In genomic region chr22:26707581-26707980, GRCh38 we compare ENCODE assay signal across 29 cellular contexts. TPM values are rescaled to one million over a fixed set of nuclear protein-coding genes. Genes with fewer than 3 reads are reported as not detected.
DNase-seq lines count a peak whose midpoint lies in the region; ATAC-seq and TF ChIP-seq lines count a peak whose summit lies in the region.
"Had no signal": no experiment of that assay in that cellular context is flagged by ENCODE, and none has a peak within 500 bp of the region (broad histone marks: within the 10 kb centered on the region; RNA-seq: fewer than 3 reads in every experiment).

No MANE protein-coding gene starts in this region.

- H3K27ac ChIP-seq in A673 (ENCODE audit: low read depth, low read length, poor library complexity, severe bottlenecking) = no peak overlapping the region
- H3K27ac ChIP-seq: BLaER1, body of pancreas, esophagus muscularis mucosa, ovary, right lobe of liver, thoracic aorta had no signal

- H3K4me1 ChIP-seq in A673 (ENCODE audit: insufficient read depth, low read length, poor library complexity, severe bottlenecking) = no peaks in the 10 kb centered on the region
- H3K4me1 ChIP-seq: BLaER1, body of pancreas, Caco-2, esophagus muscularis mucosa, right lobe of liver had no signal

- H3K4me3 ChIP-seq in A673 (ENCODE audit: low read depth, low read length, poor library complexity, severe bottlenecking) = no peak overlapping the region
- H3K4me3 ChIP-seq: BLaER1, body of pancreas, esophagus muscularis mucosa, MG63, mucosa of descending colon, ovary, right lobe of liver, thoracic aorta had no signal

- H3K4me1 Mint-ChIP-seq in WTC11 = peaks cover 14% of the 10 kb centered on the region

- peaks cover 25% of the 10 kb centered on the region for H3K36me3 Mint-ChIP-seq in WTC11

- no TSS peak for BruUV-seq in A673 (replicated peaks; lab: Mats Ljungman, UMichigan)

- CTCF ChIA-PET in A673 (lab: Charles Lee) = no interaction called here
- CTCF ChIA-PET in WTC11 (lab: Charles Lee) = interaction anchor here (1.2 kb wide), 1 partner anchor 29 kb away, joined by 3 read pairs; no protein-coding TSS in a partner anchor

- peaks cover 11% of the 10 kb centered on the region for H3K9me3 ChIP-seq in A673 (ENCODE audit: low read depth, low read length, poor library complexity, severe bottlenecking)
- H3K9me3 ChIP-seq: body of pancreas, Caco-2, ovary, right lobe of liver, thoracic aorta had no signal

- H3K9me3 Mint-ChIP-seq in WTC11 = peaks cover 24% of the 10 kb centered on the region
- H3K9me3 Mint-ChIP-seq: activated naive CD8-positive, alpha-beta T cell treated with anti-CD3 and anti-CD28 coated beads, Interleukin-2, amount 50 U/mL, for 24 hours had no signal

- DNase-seq in A673 (ENCODE audit: low spot score) (peak; percentile 23), DMS79 treated with DMSO at 0.1 percent for 48 hours (lab: John Stamatoyannopoulos, UW) (peak; percentile 0), NCI-H345 (lab: John Stamatoyannopoulos, UW) (peak; percentile 29), WTC11 (ENCODE audit: low spot score) (no peak), DMS114 treated with DMSO at 0.1 percent for 48 hours (lab: John Stamatoyannopoulos, UW; ENCODE audit: unreplicated experiment) (no peak), AG08396 (ENCODE audit: low spot score) (no peak)
- DNase-seq: activated CD4-positive, alpha-beta T cell treated with anti-CD3 and anti-CD28 coated beads, Interleukin-2, amount 50 U/mL, for 48 hours; activated effector memory CD4-positive, alpha-beta T cell treated with anti-CD3 and anti-CD28 coated beads, Interleukin-2, amount 50 U/mL, for 16 hours; activated naive CD8-positive, alpha-beta T cell treated with anti-CD3 and anti-CD28 coated beads, Interleukin-2, amount 50 U/mL, for 24 hours; activated T-cell treated with anti-CD3 and anti-CD28 coated beads for 4 hours; body of pancreas; Caco-2; effector CD8-positive, alpha-beta T cell; MG63; mucosa of descending colon; NCI-H1417 treated with DMSO at 0.1 percent for 48 hours; NCI-H774; ovary; right lobe of liver; stimulated activated CD4-positive, alpha-beta T cell treated with anti-CD3 and anti-CD28 coated beads, Interleukin-4, amount 100 ng/mL, for 4 hours; stimulated activated naive CD4-positive, alpha-beta T cell treated with Interleukin-2 at 50 U/mL for 16 hours had no signal

- intact Hi-C loops in A673 (cut with micrococcal nuclease; ENCODE audit: unreplicated experiment) = no loop called here

- H3K36me3 ChIP-seq in A673 (ENCODE audit: insufficient read depth, low read length, poor library complexity, severe bottlenecking) = no peaks in the 10 kb centered on the region
- H3K36me3 ChIP-seq: ovary, right lobe of liver, thoracic aorta had no signal

- TF ChIP-seq CTCF in A673 (conservative IDR thresholded peaks at IDR 0.05; ENCODE audit: low read depth, low read length) (no peak), WTC11 (IDR thresholded peaks at IDR 0.05) (no peak)

- H3K27me3 Mint-ChIP-seq in WTC11 (ENCODE audit: low read depth) = peaks cover 5% of the 10 kb centered on the region; the same call in 1 of the 2 replicates
- H3K27me3 Mint-ChIP-seq: activated naive CD8-positive, alpha-beta T cell treated with anti-CD3 and anti-CD28 coated beads, Interleukin-2, amount 50 U/mL, for 24 hours had no signal

- no peak overlapping the region for H3K27ac Mint-ChIP-seq in WTC11
- H3K27ac Mint-ChIP-seq: nephron; T-helper 2 cell treated with Interferon-gamma antibody and Interleukin-4, amounts not matched to agents 5 μg/mL and 100 μg/mL, for 36 hours had no signal

- no peaks in the 10 kb centered on the region for H3K27me3 ChIP-seq in A673 (replicated peaks; ENCODE audit: insufficient read depth, low read depth, low read length, poor library complexity)
- H3K27me3 ChIP-seq: BLaER1, body of pancreas, esophagus muscularis mucosa, MG63, ovary, right lobe of liver had no signal

- ATAC-seq in esophagus mucosa (peak; percentile 63), WTC11 (no peak), HG02759 (IDR thresholded peaks at IDR 0.05; ENCODE audit: unreplicated experiment) (no peak)
- ATAC-seq: activated naive CD8-positive, alpha-beta T cell treated with anti-CD3 and anti-CD28 coated beads, Interleukin-2, amount 50 U/mL, for 24 hours; body of pancreas; mucosa of descending colon; right lobe of liver; Right ventricle myocardium inferior had no signal

- POLR2A ChIA-PET in A673 (lab: Charles Lee; ENCODE audit: low non-redundant PET) = no interaction called here
- POLR2A ChIA-PET in WTC11 (lab: Charles Lee) = no interaction called here

- no peak overlapping the region for H3K4me3 Mint-ChIP-seq in WTC11
- H3K4me3 Mint-ChIP-seq: activated naive CD8-positive, alpha-beta T cell treated with anti-CD3 and anti-CD28 coated beads, Interleukin-2, amount 50 U/mL, for 24 hours; nephron; T-helper 2 cell treated with Interferon-gamma antibody and Interleukin-4, amounts not matched to agents 5 μg/mL and 100 μg/mL, for 36 hours had no signal

TF ChIP-seq in WTC11, 78 proteins besides CTCF, POLR2A, EP300 and RAD21 (continues in another document):
- TF ChIP-seq E2F5 (CRISPR knock-in tag; IDR thresholded peaks at IDR 0.05) = no peak
- no peak for TF ChIP-seq ZNF281 (CRISPR knock-in tag; IDR thresholded peaks at IDR 0.05)
- TF ChIP-seq GTF2I (CRISPR knock-in tag; conservative IDR thresholded peaks at IDR 0.05) = no peak
- TF ChIP-seq MYBL2 (CRISPR knock-in tag; IDR thresholded peaks at IDR 0.05) = no peak
- no peak for TF ChIP-seq ERG (CRISPR knock-in tag; IDR thresholded peaks at IDR 0.05)
- TF ChIP-seq PREB (CRISPR knock-in tag; IDR thresholded peaks at IDR 0.05; ENCODE audit: borderline replicate concordance) = no peak
- no peak for TF ChIP-seq USF2 (CRISPR knock-in tag; IDR thresholded peaks at IDR 0.05)
- TF ChIP-seq ZNF416 (CRISPR knock-in tag; IDR thresholded peaks at IDR 0.05) = no peak
- no peak for TF ChIP-seq FOXJ3 (CRISPR knock-in tag; IDR thresholded peaks at IDR 0.05; ENCODE audit: borderline replicate concordance)
- TF ChIP-seq FOXP1 (CRISPR knock-in tag; IDR thresholded peaks at IDR 0.05; ENCODE audit: borderline replicate concordance) = no peak
- no peak for TF ChIP-seq IRF2 (CRISPR knock-in tag; IDR thresholded peaks at IDR 0.05; ENCODE audit: borderline replicate concordance, low read depth)
- TF ChIP-seq OVOL2 (CRISPR knock-in tag; IDR thresholded peaks at IDR 0.05; ENCODE audit: borderline replicate concordance) = no peak
- TF ChIP-seq RORB (CRISPR knock-in tag; IDR thresholded peaks at IDR 0.05) = no peak
- TF ChIP-seq KAT7 (CRISPR knock-in tag; IDR thresholded peaks at IDR 0.05; ENCODE audit: borderline replicate concordance) = no peak

RNA-seq across cellular contexts. Expression of gene MIAT, which starts 50.2 kb away (rescaled TPM):
- total RNA-seq in A673 (2021) (6.2 and 6.8 TPM in 2 replicates), esophagus mucosa (1.1 TPM), WTC11 (2021) (50.7 to 61.6 TPM (median 58.2 TPM) in 3 replicates)

Comparison
In these comparisons a context has a peak if more than half of its experiments do, and no peak if none do; other contexts are left out.
1. DNase-seq: peak in A673 (single experiment), DMS79 treated with DMSO at 0.1 percent for 48 hours (single experiment) and NCI-H345 (single experiment); none in WTC11 (single experiment), DMS114 treated with DMSO at 0.1 percent for 48 hours (single experiment) and AG08396 (single experiment).